ENCODE assay signal across 8 cellular contexts in the genomic region with DNA sequence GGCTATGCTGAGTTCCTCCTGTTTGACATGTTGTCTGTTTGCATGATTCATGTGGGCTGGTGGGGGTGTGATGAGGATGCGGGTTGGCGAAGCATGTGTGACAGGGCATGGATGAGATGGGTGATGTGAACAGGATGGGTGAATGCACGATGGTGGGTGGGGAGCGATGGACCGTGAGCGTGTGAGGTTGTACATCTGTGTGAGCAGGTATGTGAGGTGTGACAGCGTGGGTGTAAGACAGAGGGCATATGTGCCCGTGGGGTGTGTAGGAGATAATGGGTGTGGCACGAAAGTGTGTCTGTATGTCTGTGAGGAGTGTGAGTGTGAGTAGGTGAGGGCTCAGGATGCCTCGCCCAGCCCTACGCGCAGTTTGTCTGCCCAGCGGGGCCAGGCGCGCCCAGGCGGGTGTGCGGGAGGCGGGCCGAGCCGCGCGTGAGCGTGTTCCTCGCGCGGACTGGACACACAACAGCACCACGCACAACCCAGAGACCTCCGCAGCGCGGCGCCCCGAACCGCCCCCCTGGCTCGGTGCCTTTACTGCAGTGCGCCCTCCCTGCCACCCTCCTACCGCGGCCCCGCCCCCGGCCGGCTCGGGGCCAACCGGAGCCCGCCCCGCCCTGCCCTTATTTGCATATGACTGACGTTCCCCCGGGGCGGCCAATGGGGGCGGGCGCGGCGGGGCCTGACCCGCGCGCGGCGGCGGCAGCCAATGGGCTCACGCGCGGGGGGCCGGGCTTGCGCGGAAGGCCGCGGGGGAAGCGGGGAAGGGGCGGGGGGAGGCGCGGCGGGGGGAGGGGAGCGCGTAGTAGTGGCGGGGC. TPM values are rescaled to one million over a fixed set of nuclear protein-coding genes. Genes with fewer than 3 reads are reported as not detected.
A peak's percentile ranks its signal among the peaks of the same experiment; 100 is the strongest.
DNase-seq lines count a peak whose midpoint lies in the region; ATAC-seq and TF ChIP-seq lines count a peak whose summit lies in the region.

No MANE protein-coding gene starts in this region.

- H3K4me3 Mint-ChIP-seq in activated naive CD8-positive, alpha-beta T cell treated with anti-CD3 and anti-CD28 coated beads for 36 hours: no peak overlapping the region

- peak overlapping the region; percentile 67 for H3K4ac ChIP-seq in trophoblast cell (ENCODE audit: low read depth, low read length)

- H3K79me2 ChIP-seq in trophoblast cell (ENCODE audit: control insufficient read depth, insufficient read depth, low read length, poor library complexity): peaks cover 13% of the 10 kb centered on the region

- H3K79me1 ChIP-seq in trophoblast cell (ENCODE audit: low read length): peaks cover 34% of the 10 kb centered on the region

- POLR2A ChIA-PET in GM10248 (lab: Yijun Ruan, JAX): interaction anchor here (0.5 to 0.6 kb wide), 2 partner anchors 35 to 181 kb away, joined by 3 to 8 read pairs; no protein-coding TSS in a partner anchor

- H2BK120ac ChIP-seq in trophoblast cell (ENCODE audit: insufficient read depth, low read length, poor library complexity): peak overlapping the region; percentile 7

- H3K23ac ChIP-seq in trophoblast cell (ENCODE audit: low read length): peak overlapping the region; percentile 88

- H2BK12ac ChIP-seq in trophoblast cell (ENCODE audit: low read length): peak overlapping the region; percentile 70

- peak overlapping the region; percentile 61 for H4K12ac ChIP-seq in trophoblast cell (ENCODE audit: low read depth, low read length)

- peaks cover 4% of the 10 kb centered on the region for H3K36me3 Mint-ChIP-seq in activated naive CD8-positive, alpha-beta T cell treated with anti-CD3 and anti-CD28 coated beads for 36 hours

- no CpG with 5 or more reads among the region's 73 CpGs for WGBS in trophoblast cell (ENCODE audit: extremely low coverage, insufficient coverage, insufficient read length)

- H3K27ac ChIP-seq in cardiac muscle cell: peak overlapping the region; percentile 94
- peak overlapping the region; percentile 94 for H3K27ac ChIP-seq in trophoblast cell (ENCODE audit: low read depth, low read length)
- H3K27ac ChIP-seq in tibial artery: peak overlapping the region; percentile 93 to 97

- peaks cover 40% of the 10 kb centered on the region for H3K4me1 Mint-ChIP-seq in activated naive CD8-positive, alpha-beta T cell treated with anti-CD3 and anti-CD28 coated beads for 36 hours

- CTCF ChIA-PET in GM10248 (lab: Yijun Ruan, JAX): interaction anchor here (2.5 to 8.0 kb wide), 2 partner anchors 12 to 38 kb away, joined by 11 to 87 read pairs; partner anchors contain the start of gene GSK3A

- ATAC-seq in HG02571 (IDR thresholded peaks at IDR 0.05; ENCODE audit: unreplicated experiment) (peak; percentile 42), SK-N-SH treated with all-trans-retinoic acid at 6 μM for 48 hours (peak; percentile 39)

- H3K4me2 ChIP-seq in trophoblast cell (ENCODE audit: low read length): peak overlapping the region; percentile 96

- H3K4me3 ChIP-seq in NB4 (ENCODE audit: low read depth, low read length) (peak overlapping the region; percentile 16), cardiac muscle cell (peak overlapping the region; percentile 44), trophoblast cell (ENCODE audit: low read depth, low read length) (peak overlapping the region; percentile 77), tibial artery (peak overlapping the region; percentile 70 to 75)

- intact Hi-C loops in tibial artery (cut with DNase I; ENCODE audit: low total_unique reads): no loop called here

- H2AFZ ChIP-seq in trophoblast cell (ENCODE audit: insufficient read depth, low read length, poor library complexity): peak overlapping the region; percentile 1

- H3K14ac ChIP-seq in trophoblast cell (ENCODE audit: low read length): peak overlapping the region; percentile 80

- H2BK5ac ChIP-seq in trophoblast cell (ENCODE audit: low read depth, low read length, poor library complexity): peak overlapping the region; percentile 80

- H3K4me1 ChIP-seq in cardiac muscle cell (ENCODE audit: low read depth) (peaks cover 40% of the 10 kb centered on the region), trophoblast cell (ENCODE audit: control insufficient read depth in 1 of 2, insufficient read depth in 2 of 2, low read length in 2 of 2) (peaks cover 41 to 44% of the 10 kb centered on the region in 2 experiments), tibial artery (peaks cover 0 to 71% (median 65%) of the 10 kb centered on the region in 4 donors)

- no peaks in the 10 kb centered on the region for H3K27me3 Mint-ChIP-seq in activated naive CD8-positive, alpha-beta T cell treated with anti-CD3 and anti-CD28 coated beads for 36 hours

- peak overlapping the region; percentile 81 for H3K9ac ChIP-seq in trophoblast cell (ENCODE audit: low read length)

- no peaks in the 10 kb centered on the region for H3K9me3 ChIP-seq in cardiac muscle cell (ENCODE audit: low read depth)
- H3K9me3 ChIP-seq in trophoblast cell (ENCODE audit: insufficient read depth, low read depth, low read length): peaks cover 4% of the 10 kb centered on the region
- no peaks in the 10 kb centered on the region for H3K9me3 ChIP-seq in tibial artery

- H4K8ac ChIP-seq in trophoblast cell (ENCODE audit: low read depth, low read length): peak overlapping the region; percentile 71

- H3K36me3 ChIP-seq in cardiac muscle cell (peaks cover 12% of the 10 kb centered on the region), trophoblast cell (ENCODE audit: control insufficient read depth in 1 of 2, insufficient read depth in 2 of 2, low read length in 2 of 2) (peaks cover 22 to 23% of the 10 kb centered on the region in 2 experiments), tibial artery (peaks cover 7 to 21% (median 18%) of the 10 kb centered on the region in 3 donors)

- H3K27me3 ChIP-seq in cardiac muscle cell: no peaks in the 10 kb centered on the region
- no peaks in the 10 kb centered on the region for H3K27me3 ChIP-seq in trophoblast cell (ENCODE audit: insufficient read depth, low read length)
- no peaks in the 10 kb centered on the region for H3K27me3 ChIP-seq in tibial artery

- peak overlapping the region; percentile 95 for H4K91ac ChIP-seq in trophoblast cell (ENCODE audit: low read depth, low read length)

- H3K18ac ChIP-seq in trophoblast cell (ENCODE audit: low read length): peak overlapping the region; percentile 91

- H3K27ac Mint-ChIP-seq in activated naive CD8-positive, alpha-beta T cell treated with anti-CD3 and anti-CD28 coated beads for 36 hours: no peak overlapping the region

- peak overlapping the region; percentile 9 for H2AK5ac ChIP-seq in trophoblast cell (ENCODE audit: low read length)

- no peaks in the 10 kb centered on the region for H3K9me3 Mint-ChIP-seq in activated naive CD8-positive, alpha-beta T cell treated with anti-CD3 and anti-CD28 coated beads for 36 hours

- no peak for TF ChIP-seq POLR2A in NB4 (IDR thresholded peaks at IDR 0.05; ENCODE audit: extremely low read depth, insufficient read length)

- DNase-seq in GM10248 (ENCODE audit: extremely low spot score) (peak; percentile 95), NB4 (ENCODE audit: low read depth) (peak; percentile 91), cardiac muscle cell (ENCODE audit: low read depth in 1 of 2, low spot score in 1 of 2) (peak; percentile 97), trophoblast cell (peak; percentile 94 to 97), tibial artery (peak; percentile 96 to 99)
- DNase-seq in activated naive CD8-positive, alpha-beta T cell treated with anti-CD3 and anti-CD28 coated beads for 36 hours: peak; percentile 96

- no peak for TF ChIP-seq CTCF in GM10248 (IDR thresholded peaks at IDR 0.05; ENCODE audit: control extremely low read depth, extremely low read depth, low read depth, missing control alignments)
- no peak for TF ChIP-seq CTCF in NB4 (IDR thresholded peaks at IDR 0.05; ENCODE audit: low read depth, low read length)
- TF ChIP-seq CTCF in cardiac muscle cell (IDR thresholded peaks at IDR 0.05; ENCODE audit: low read depth, low read length): no peak
- no peak for TF ChIP-seq CTCF in tibial artery (IDR thresholded peaks at IDR 0.05)

TF ChIP-seq in SK-N-SH treated with all-trans-retinoic acid at 6 μM for 48 hours, 23 proteins besides CTCF, POLR2A, EP300 and RAD21 (continues in another document):
- no peak for TF ChIP-seq CREB5 (CRISPR knock-in tag; IDR thresholded peaks at IDR 0.05; ENCODE audit: low read depth)
- no peak for TF ChIP-seq ZNF8 (CRISPR knock-in tag; IDR thresholded peaks at IDR 0.05)
- TF ChIP-seq ZC3H10 (CRISPR knock-in tag; IDR thresholded peaks at IDR 0.05): no peak

RNA-seq across cellular contexts. Expression of gene CIC, which starts 14.4 kb away (rescaled TPM):
- total RNA-seq in activated naive CD8-positive, alpha-beta T cell treated with anti-CD3 and anti-CD28 coated beads for 36 hours: 10 to 100 TPM; 43.8 to 50.4 TPM
- total RNA-seq in cardiac muscle cell: 55.5 and 62.9 TPM in 2 replicates
- polyA plus RNA-seq in cardiac muscle cell: 18.1 and 18.7 TPM in 2 replicates
- 36.7 and 39.1 TPM in 2 replicates for polyA plus RNA-seq in trophoblast cell (2013)

RNA-seq across cellular contexts. Expression of gene PRR19, which starts 18.5 kb away (rescaled TPM):
- total RNA-seq in activated naive CD8-positive, alpha-beta T cell treated with anti-CD3 and anti-CD28 coated beads for 36 hours: under 1 TPM; 0.52 to 0.92 TPM
- total RNA-seq in cardiac muscle cell: 1.3 and 1.4 TPM in 2 replicates
- 0.16 and 2.9 TPM in 2 replicates for polyA plus RNA-seq in cardiac muscle cell
- 1.4 TPM in 2 replicates for polyA plus RNA-seq in trophoblast cell (2013)

RNA-seq across cellular contexts. Expression of gene PAFAH1B3, which starts 19.0 kb away (rescaled TPM):
- 10 to 100 TPM; 38.1 to 38.4 TPM for total RNA-seq in activated naive CD8-positive, alpha-beta T cell treated with anti-CD3 and anti-CD28 coated beads for 36 hours
- 91.2 and 144 TPM in 2 replicates for total RNA-seq in cardiac muscle cell
- polyA plus RNA-seq in cardiac muscle cell: 87.9 and 131 TPM in 2 replicates
- polyA plus RNA-seq in trophoblast cell (2013): 57.4 and 59.4 TPM in 2 replicates

RNA-seq across cellular contexts. Expression of gene ERF, which starts 28.5 kb away (rescaled TPM):
- total RNA-seq in activated naive CD8-positive, alpha-beta T cell treated with anti-CD3 and anti-CD28 coated beads for 36 hours: 10 to 100 TPM; 62.9 to 66.0 TPM
- total RNA-seq in cardiac muscle cell: 97.6 and 108 TPM in 2 replicates
- polyA plus RNA-seq in cardiac muscle cell: 25.1 and 25.4 TPM in 2 replicates
- 49.3 and 50.2 TPM in 2 replicates for polyA plus RNA-seq in trophoblast cell (2013)

RNA-seq across cellular contexts. Expression of gene TMEM145, which starts 29.7 kb away (rescaled TPM):
- total RNA-seq in activated naive CD8-positive, alpha-beta T cell treated with anti-CD3 and anti-CD28 coated beads for 36 hours: 1 to 10 TPM; 1.1 to 3.2 TPM
- 0.18 and 3.7 TPM in 2 replicates for total RNA-seq in cardiac muscle cell
- polyA plus RNA-seq in cardiac muscle cell: 0.47 and 3.8 TPM in 2 replicates
- polyA plus RNA-seq in trophoblast cell (2013): 0.04 and 0.07 TPM in 2 replicates

Comparison
In these comparisons a context has a peak if more than half of its experiments do, and no peak if none do; other contexts are left out.
1. Peak in every context shown above with its lines: DNase-seq, ATAC-seq, H3K4me3 ChIP-seq and H3K27ac ChIP-seq.
2. H3K4me3 ChIP-seq: peak in every context shown above with its lines; median percentile 77 in trophoblast cell; 72 in tibial artery; 44 in cardiac muscle cell; 16 in NB4.